ENCODE assay signal across 11 cellular contexts in the genomic region with DNA sequence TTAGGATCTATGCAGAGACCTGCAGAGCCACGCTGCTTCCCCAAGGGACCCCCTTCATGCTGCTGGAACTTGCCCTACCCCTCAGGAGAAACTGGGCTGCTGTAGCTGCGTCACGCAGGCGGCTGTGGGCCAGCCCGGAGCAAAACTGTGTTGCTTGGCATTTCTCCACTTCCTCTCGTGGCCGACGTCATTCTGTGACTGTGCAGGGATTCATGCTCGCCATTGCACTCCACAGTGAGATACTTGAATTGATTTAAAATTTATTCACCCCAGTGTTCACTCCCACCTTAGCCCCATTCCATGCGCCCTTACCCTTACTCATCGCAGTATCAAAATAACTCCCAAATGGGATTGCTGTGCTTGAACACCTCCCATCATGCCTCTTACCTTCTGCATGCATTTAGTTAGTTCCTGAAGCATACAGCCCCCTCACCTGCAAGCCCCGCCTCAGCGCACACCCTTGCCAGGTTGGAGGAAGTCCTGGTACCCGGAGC. TPM values are rescaled to one million over a fixed set of nuclear protein-coding genes. Genes with fewer than 3 reads are reported as not detected.
DNase-seq lines count a peak whose midpoint lies in the region; ATAC-seq and TF ChIP-seq lines count a peak whose summit lies in the region.
"Had no signal": no experiment of that assay in that cellular context is flagged by ENCODE, and none has a peak within 500 bp of the region (broad histone marks: within the 10 kb centered on the region; RNA-seq: fewer than 3 reads in every experiment).

No MANE protein-coding gene starts in this region.

- intact Hi-C loops in dorsolateral prefrontal cortex (cut with DNase I) (loop anchor here in 1 of 2 donors (10.0 kb wide), 1 partner anchor 253 kb away; no protein-coding TSS in a partner anchor), tibial artery (cut with DNase I; ENCODE audit: low total_unique reads) (loop anchor here (10.0 kb wide), 1 partner anchor 453 kb away; a partner anchor contains a TSS)

- peaks cover 0 to 47% (median 12%) of the 10 kb centered on the region in 4 donors for H3K4me1 ChIP-seq in tibial artery

- peak overlapping the region in 53 of 59 donors; percentile 2 to 98 (median 64) for H3K27ac ChIP-seq in dorsolateral prefrontal cortex
- peak overlapping the region; percentile 63 to 74 for H3K27ac ChIP-seq in tibial artery

- H3K36me3 ChIP-seq in tibial artery = peaks cover 0 to 4% (median 0%) of the 10 kb centered on the region in 3 donors

- no peak overlapping the region for H3K4me3 ChIP-seq in dorsolateral prefrontal cortex
- no peak overlapping the region for H3K4me3 ChIP-seq in tibial artery

- no peaks in the 10 kb centered on the region for H3K27me3 ChIP-seq in dorsolateral prefrontal cortex
- no peaks in the 10 kb centered on the region for H3K27me3 ChIP-seq in tibial artery

- H3K9me3 ChIP-seq in tibial artery = no peaks in the 10 kb centered on the region

- ATAC-seq in HG03521 (IDR thresholded peaks at IDR 0.05; ENCODE audit: unreplicated experiment) = no peak

- TF ChIP-seq CTCF in dorsolateral prefrontal cortex (IDR thresholded peaks at IDR 0.05 in 54 of 56, conservative IDR thresholded peaks at IDR 0.05 in 2 of 56; ENCODE audit: low read depth in 1 of 56, partially characterized antibody in 56 of 56) (no peak), tibial artery (IDR thresholded peaks at IDR 0.05) (no peak)

- DNase-seq in RPMI7951 (ENCODE audit: low read depth) (peak; percentile 76), dorsolateral prefrontal cortex (peak in 4 of 10 donors; percentile 23 to 59 (median 40)), lung microvascular endothelial cell (ENCODE audit: low read depth in 2 of 2) (peak; percentile 85 to 90), tibial artery (peak; percentile 56 to 88), COLO668 (lab: John Stamatoyannopoulos, UW; ENCODE audit: unreplicated experiment) (no peak), NK-92 (lab: John Stamatoyannopoulos, UW; ENCODE audit: unreplicated experiment) (no peak)
- DNase-seq: activated CD8-positive, alpha-beta memory T cell treated with anti-CD3 and anti-CD28 coated beads for 24 hours; DMS153; Kasumi-1; OCI-M1 had no signal

RNA-seq across cellular contexts. Expression of a gene that starts 45.7 kb away (rescaled TPM):
- 13.8 and 19.0 TPM in 2 replicates for total RNA-seq in RPMI7951 (2014; rRNA removed; shearing (Covaris generic))
- total RNA-seq in dorsolateral prefrontal cortex = 10 to 100 TPM in 119 of 120 experiments, 1 to 10 TPM in 1; 6.1 to 36.9 (median 20.8) TPM
- total RNA-seq in lung microvascular endothelial cell = 27.5 and 48.6 TPM in 2 replicates

Comparison
In these comparisons a context has a peak if more than half of its experiments do, and no peak if none do; other contexts are left out.
1. DNase-seq: peak in RPMI7951 (single experiment), lung microvascular endothelial cell (2 of 2) and tibial artery (2 of 2); none in COLO668 (single experiment) and NK-92 (single experiment).